ENCODE assay signal across 11 cellular contexts in genomic region chr6:28747631-28748157, GRCh38.
DNase-seq lines count a peak whose midpoint lies in the region; ATAC-seq and TF ChIP-seq lines count a peak whose summit lies in the region.
"Had no signal": no experiment of that assay in that cellular context is flagged by ENCODE, and none has a peak within 500 bp of the region (broad histone marks: within the 10 kb centered on the region; RNA-seq: fewer than 3 reads in every experiment).

No MANE protein-coding gene starts in this region.

- no peak for TF ChIP-seq CTCF in progenitor cell of endocrine pancreas (IDR thresholded peaks at IDR 0.05; ENCODE audit: unreplicated experiment)

- peak overlapping the region; percentile 42 for H3K4me3 ChIP-seq in ectodermal cell (ENCODE audit: insufficient read depth, low read depth, low read length)

- H3K27ac ChIP-seq in ectodermal cell (ENCODE audit: insufficient read depth, low read depth, low read length, poor library complexity, severe bottlenecking) = no peak overlapping the region

- no peak overlapping the region for H3K4me3 Mint-ChIP-seq in activated naive CD8-positive, alpha-beta T cell treated with anti-CD3 and anti-CD28 coated beads, Interleukin-2, amount 50 U/mL, for 24 hours
- no peak overlapping the region for H3K4me3 Mint-ChIP-seq in activated naive CD8-positive, alpha-beta T cell treated with anti-CD3 and anti-CD28 coated beads for 36 hours
- H3K4me3 Mint-ChIP-seq in progenitor cell of endocrine pancreas (ENCODE audit: low read depth) = no peak overlapping the region
- H3K4me3 Mint-ChIP-seq: activated naive CD4-positive, alpha-beta T cell treated with anti-CD3 and anti-CD28 coated beads, Interleukin-2, amount 50 U/mL, for 24 hours; IgD-negative memory B cell had no signal

- no peaks in the 10 kb centered on the region for H3K4me1 ChIP-seq in ectodermal cell (ENCODE audit: control insufficient read depth, insufficient read depth, low read length)

- peak; percentile 85 for ATAC-seq in activated naive CD8-positive, alpha-beta T cell treated with anti-CD3 and anti-CD28 coated beads, Interleukin-2, amount 50 U/mL, for 24 hours
- ATAC-seq in stimulated activated naive CD8-positive, alpha-beta T cell treated with anti-CD3 and anti-CD28 coated beads, Interleukin-15, Interleukin-2, amounts not matched to agents 100 U/mL and 50 U/mL, for 24 hours = peak; percentile 71

- H3K27ac Mint-ChIP-seq in activated naive CD8-positive, alpha-beta T cell treated with anti-CD3 and anti-CD28 coated beads, Interleukin-2, amount 50 U/mL, for 24 hours = peak overlapping the region; percentile 68
- H3K27ac Mint-ChIP-seq in activated naive CD8-positive, alpha-beta T cell treated with anti-CD3 and anti-CD28 coated beads for 36 hours = no peak overlapping the region
- no peak overlapping the region for H3K27ac Mint-ChIP-seq in progenitor cell of endocrine pancreas
- H3K27ac Mint-ChIP-seq: activated naive CD4-positive, alpha-beta T cell treated with anti-CD3 and anti-CD28 coated beads, Interleukin-2, amount 50 U/mL, for 24 hours; IgD-negative memory B cell had no signal

- DNase-seq in activated naive CD8-positive, alpha-beta T cell treated with anti-CD3 and anti-CD28 coated beads, Interleukin-2, amount 50 U/mL, for 24 hours = peak; percentile 21
- no peak for DNase-seq in activated naive CD8-positive, alpha-beta T cell treated with anti-CD3 and anti-CD28 coated beads for 36 hours
- peak; percentile 98 for DNase-seq in NCI-H748 treated with DMSO at 0.1 percent for 48 hours (lab: John Stamatoyannopoulos, UW)
- DNase-seq in stimulated activated naive CD8-positive, alpha-beta T cell treated with anti-CD3 and anti-CD28 coated beads, Interleukin-15, Interleukin-2, amounts not matched to agents 100 U/mL and 50 U/mL, for 24 hours = peak; percentile 38
- DNase-seq in activated naive CD4-positive, alpha-beta T cell treated with anti-CD3 and anti-CD28 coated beads, Interleukin-2, amount 50 U/mL, for 16 hours = no peak
- no peak for DNase-seq in NCI-H2107 (lab: John Stamatoyannopoulos, UW)
- DNase-seq in progenitor cell of endocrine pancreas (ENCODE audit: low spot score, unreplicated experiment) = no peak
- DNase-seq: DMS79 treated with DMSO at 0.1 percent for 48 hours had no signal

- H3K4me1 Mint-ChIP-seq in activated naive CD8-positive, alpha-beta T cell treated with anti-CD3 and anti-CD28 coated beads, Interleukin-2, amount 50 U/mL, for 24 hours = peaks cover 2% of the 10 kb centered on the region
- peaks cover 2% of the 10 kb centered on the region for H3K4me1 Mint-ChIP-seq in activated naive CD8-positive, alpha-beta T cell treated with anti-CD3 and anti-CD28 coated beads for 36 hours
- H3K4me1 Mint-ChIP-seq in progenitor cell of endocrine pancreas (ENCODE audit: low read depth) = no peaks in the 10 kb centered on the region
- H3K4me1 Mint-ChIP-seq: activated naive CD4-positive, alpha-beta T cell treated with anti-CD3 and anti-CD28 coated beads, Interleukin-2, amount 50 U/mL, for 24 hours; IgD-negative memory B cell had no signal

- peaks cover 65% of the 10 kb centered on the region for H3K27me3 Mint-ChIP-seq in activated naive CD8-positive, alpha-beta T cell treated with anti-CD3 and anti-CD28 coated beads, Interleukin-2, amount 50 U/mL, for 24 hours
- peaks cover 88% of the 10 kb centered on the region for H3K27me3 Mint-ChIP-seq in activated naive CD8-positive, alpha-beta T cell treated with anti-CD3 and anti-CD28 coated beads for 36 hours
- H3K27me3 Mint-ChIP-seq in progenitor cell of endocrine pancreas = peaks cover 81% of the 10 kb centered on the region

- no peaks in the 10 kb centered on the region for H3K9me3 ChIP-seq in ectodermal cell (ENCODE audit: control insufficient read depth, low read length)

- H3K9me3 Mint-ChIP-seq in activated naive CD8-positive, alpha-beta T cell treated with anti-CD3 and anti-CD28 coated beads, Interleukin-2, amount 50 U/mL, for 24 hours = peaks cover 38% of the 10 kb centered on the region
- H3K9me3 Mint-ChIP-seq in activated naive CD8-positive, alpha-beta T cell treated with anti-CD3 and anti-CD28 coated beads for 36 hours = peaks cover 24% of the 10 kb centered on the region
- H3K9me3 Mint-ChIP-seq in progenitor cell of endocrine pancreas (ENCODE audit: low read depth) = no peaks in the 10 kb centered on the region

- H3K27me3 ChIP-seq in ectodermal cell (ENCODE audit: control insufficient read depth, insufficient read depth, low read length, poor library complexity, severe bottlenecking) = peaks cover 48% of the 10 kb centered on the region

- no peaks in the 10 kb centered on the region for H3K36me3 ChIP-seq in ectodermal cell (ENCODE audit: control insufficient read depth, insufficient read depth, low read length)

- WGBS in ectodermal cell, 2 experiments = 4% methylated on average over 18 to 19 of the region's 19 CpGs

- peaks cover 6% of the 10 kb centered on the region for H3K36me3 Mint-ChIP-seq in activated naive CD8-positive, alpha-beta T cell treated with anti-CD3 and anti-CD28 coated beads, Interleukin-2, amount 50 U/mL, for 24 hours (ENCODE audit: low read depth)
- peaks cover 2% of the 10 kb centered on the region for H3K36me3 Mint-ChIP-seq in activated naive CD8-positive, alpha-beta T cell treated with anti-CD3 and anti-CD28 coated beads for 36 hours
- H3K36me3 Mint-ChIP-seq in progenitor cell of endocrine pancreas (ENCODE audit: insufficient read depth) = no peaks in the 10 kb centered on the region
- H3K36me3 Mint-ChIP-seq: IgD-negative memory B cell had no signal

Comparison
In these comparisons a context has a peak if more than half of its experiments do, and no peak if none do; other contexts are left out.
1. DNase-seq: peak in activated naive CD8-positive, alpha-beta T cell treated with anti-CD3 and anti-CD28 coated beads, Interleukin-2, amount 50 U/mL, for 24 hours (single experiment), NCI-H748 treated with DMSO at 0.1 percent for 48 hours (single experiment) and stimulated activated naive CD8-positive, alpha-beta T cell treated with anti-CD3 and anti-CD28 coated beads, Interleukin-15, Interleukin-2, amounts not matched to agents 100 U/mL and 50 U/mL, for 24 hours (single experiment); none in activated naive CD8-positive, alpha-beta T cell treated with anti-CD3 and anti-CD28 coated beads for 36 hours (single experiment), activated naive CD4-positive, alpha-beta T cell treated with anti-CD3 and anti-CD28 coated beads, Interleukin-2, amount 50 U/mL, for 16 hours (single experiment), NCI-H2107 (single experiment) and progenitor cell of endocrine pancreas (single experiment).